In the genomic region with DNA sequence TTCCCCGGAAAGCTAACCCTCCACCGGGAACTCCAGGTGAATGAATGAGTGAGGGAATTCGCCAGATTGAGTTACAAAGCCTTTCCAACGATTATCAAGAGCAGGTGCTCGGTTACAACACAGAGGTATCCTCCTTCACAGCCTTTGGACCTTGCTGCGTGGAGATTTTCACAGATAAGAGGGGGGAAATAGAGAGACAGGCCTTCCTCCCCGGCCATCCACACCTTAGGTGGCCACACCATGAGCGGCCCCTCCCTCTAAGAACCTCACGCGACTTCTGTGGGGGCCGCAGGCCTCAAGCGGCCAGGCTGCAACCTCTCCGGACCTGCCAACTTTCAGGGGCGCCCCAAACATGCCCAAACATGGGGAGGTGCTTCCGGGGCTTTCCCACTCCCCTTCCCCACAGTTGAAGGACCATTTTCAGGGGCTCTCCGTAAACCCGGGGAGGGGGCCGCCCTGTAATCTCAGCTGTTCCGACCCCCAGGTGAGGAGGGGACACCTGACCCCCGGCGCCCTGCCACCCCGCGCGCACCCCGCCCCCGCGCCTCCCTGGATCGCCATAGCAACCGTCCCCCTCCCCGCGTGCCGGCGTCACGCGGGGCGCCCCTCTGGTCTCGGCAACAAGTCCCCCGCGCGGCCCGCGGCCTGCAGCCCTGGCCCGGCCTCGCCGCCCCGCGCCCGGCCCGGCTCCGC, we compare ENCODE assay signal across 8 cellular contexts. TPM values are rescaled to one million over a fixed set of nuclear protein-coding genes. Genes with fewer than 3 reads are reported as not detected.
DNase-seq lines count a peak whose midpoint lies in the region; ATAC-seq and TF ChIP-seq lines count a peak whose summit lies in the region.

No MANE protein-coding gene starts in this region.

- H3K27ac ChIP-seq in PC-9 (peak overlapping the region; percentile 75), liver (ENCODE audit: low read depth in 1 of 2, low read length in 2 of 2) (peak overlapping the region; percentile 52 to 74)

- H3K27me3 ChIP-seq in PC-9 (ENCODE audit: insufficient read depth, low read depth): no peaks in the 10 kb centered on the region
- no peaks in the 10 kb centered on the region for H3K27me3 ChIP-seq in liver (ENCODE audit: control insufficient read depth in 4 of 4, insufficient read depth in 4 of 4, low read length in 3 of 4)

- H3K4me3 Mint-ChIP-seq in brain: peak overlapping the region; percentile 82 to 97 (median 86)
- H3K4me3 Mint-ChIP-seq in stimulated activated effector memory CD8-positive, alpha-beta T cell treated with anti-CD3 and anti-CD28 coated beads, Interleukin-12 subunit alpha, Interleukin-12 subunit beta, amount 100 ng/mL, for 72 hours: peak overlapping the region; percentile 83

- TF ChIP-seq CTCF in PC-9 (conservative IDR thresholded peaks at IDR 0.05) (no peak), brain (conservative IDR thresholded peaks at IDR 0.05) (no peak), liver (IDR thresholded peaks at IDR 0.05; ENCODE audit: low read depth, low read length, missing input control) (no peak)

- H3K36me3 Mint-ChIP-seq in brain: peaks cover 9% of the 10 kb centered on the region
- peaks cover 6% of the 10 kb centered on the region for H3K36me3 Mint-ChIP-seq in stimulated activated effector memory CD8-positive, alpha-beta T cell treated with anti-CD3 and anti-CD28 coated beads, Interleukin-12 subunit alpha, Interleukin-12 subunit beta, amount 100 ng/mL, for 72 hours

- peak overlapping the region; percentile 97 for H3K4me2 ChIP-seq in PC-9

- POLR2A ChIA-PET in PC-9 (lab: Charles Lee; ENCODE audit: unreplicated experiment): no interaction called here

- peaks cover 50% of the 10 kb centered on the region for H3K79me2 ChIP-seq in PC-9 (ENCODE audit: low read depth)

- no peak for ATAC-seq in activated CD4-positive, CD25-positive, alpha-beta regulatory T cell treated with anti-CD3 and anti-CD28 coated beads, Interleukin-2, amount 50 U/mL, for 24 hours
- ATAC-seq in HG02759 (IDR thresholded peaks at IDR 0.05; ENCODE audit: unreplicated experiment): peak; percentile 21
- peak; percentile 6 for ATAC-seq in stimulated activated effector memory CD8-positive, alpha-beta T cell treated with anti-CD3 and anti-CD28 coated beads, Interleukin-12 subunit alpha, Interleukin-12 subunit beta, amount 100 ng/mL, for 72 hours

- peaks cover 4 to 14% (median 10%) of the 10 kb centered on the region in 5 experiments for H3K9me3 Mint-ChIP-seq in brain
- no peaks in the 10 kb centered on the region for H3K9me3 Mint-ChIP-seq in stimulated activated effector memory CD8-positive, alpha-beta T cell treated with anti-CD3 and anti-CD28 coated beads, Interleukin-12 subunit alpha, Interleukin-12 subunit beta, amount 100 ng/mL, for 72 hours

- H3K4me1 ChIP-seq in PC-9 (replicated peaks; ENCODE audit: insufficient read depth) (peaks cover 64% of the 10 kb centered on the region), liver (ENCODE audit: control insufficient read depth in 4 of 4, insufficient read depth in 4 of 4, low read length in 3 of 4) (peaks cover 10 to 42% (median 28%) of the 10 kb centered on the region in 4 donors)

- CTCF ChIA-PET in PC-9 (lab: Charles Lee): no interaction called here

- H3K4me3 ChIP-seq in PC-9 (peak overlapping the region; percentile 85), liver (ENCODE audit: low read depth in 1 of 3, low read length in 3 of 3) (peak overlapping the region; percentile 72 to 94 (median 80))

- H3K36me3 ChIP-seq in PC-9 (ENCODE audit: low read depth): no peaks in the 10 kb centered on the region
- H3K36me3 ChIP-seq in liver (ENCODE audit: control insufficient read depth in 4 of 4, insufficient read depth in 3 of 4, low read depth in 1 of 4, low read length in 3 of 4): no peaks in the 10 kb centered on the region

- no TSS peak for BruUV-seq in PC-9 (replicated peaks; lab: Mats Ljungman, UMichigan)

- H3K9me3 ChIP-seq in PC-9 (ENCODE audit: insufficient read depth, low read depth): no peaks in the 10 kb centered on the region
- no peaks in the 10 kb centered on the region for H3K9me3 ChIP-seq in liver (ENCODE audit: control insufficient read depth in 4 of 4, low read length in 3 of 4)

- peak; percentile 54 for DNase-seq in activated CD4-positive, CD25-positive, alpha-beta regulatory T cell treated with anti-CD3 and anti-CD28 coated beads, Interleukin-2, amount 50 U/mL, for 72 hours
- DNase-seq in PC-9: peak in 1 of 2 experiments; percentile 17
- peak; percentile 3 to 66 for DNase-seq in stimulated activated effector memory CD8-positive, alpha-beta T cell treated with anti-CD3 and anti-CD28 coated beads, Interleukin-12 subunit alpha, Interleukin-12 subunit beta, amount 100 ng/mL, for 72 hours (ENCODE audit: low spot score in 2 of 2)
- no peak for DNase-seq in A172 (ENCODE audit: low spot score)

- 1% methylated on average over 50 of the region's 50 CpGs for WGBS in liver

- H3K9me2 ChIP-seq in PC-9 (ENCODE audit: insufficient read depth): no peaks in the 10 kb centered on the region

- peak overlapping the region; percentile 69; the same call in 1 of the 2 replicates for H2AFZ ChIP-seq in PC-9

- TF ChIP-seq RAD21 in liver (IDR thresholded peaks at IDR 0.05): no peak

- peaks cover 34% of the 10 kb centered on the region for H3K4me1 Mint-ChIP-seq in brain
- H3K4me1 Mint-ChIP-seq in stimulated activated effector memory CD8-positive, alpha-beta T cell treated with anti-CD3 and anti-CD28 coated beads, Interleukin-12 subunit alpha, Interleukin-12 subunit beta, amount 100 ng/mL, for 72 hours: peaks cover 37% of the 10 kb centered on the region

- H4K20me1 ChIP-seq in PC-9 (ENCODE audit: insufficient read depth): no peaks in the 10 kb centered on the region

- H3K9ac ChIP-seq in liver (ENCODE audit: low read depth in 1 of 2, low read length in 2 of 2): peak overlapping the region; percentile 4 to 60

- intact Hi-C loops in PC-9 (cut with micrococcal nuclease; ENCODE audit: unreplicated experiment): loop anchor here (5.0 kb wide), 2 partner anchors 242 to 463 kb away; no protein-coding TSS in a partner anchor

- peaks cover 54% of the 10 kb centered on the region for H3F3A ChIP-seq in PC-9 (ENCODE audit: insufficient read depth, low read depth)

- H3K27me3 Mint-ChIP-seq in brain: peaks cover 13% of the 10 kb centered on the region

- H3K27ac Mint-ChIP-seq in brain: peak overlapping the region; percentile 70 to 90 (median 88)
- peak overlapping the region; percentile 88 for H3K27ac Mint-ChIP-seq in stimulated activated effector memory CD8-positive, alpha-beta T cell treated with anti-CD3 and anti-CD28 coated beads, Interleukin-12 subunit alpha, Interleukin-12 subunit beta, amount 100 ng/mL, for 72 hours

TF ChIP-seq in liver, 16 proteins besides CTCF, POLR2A, EP300 and RAD21 (continues in another document):
- TF ChIP-seq, protein P1, sequence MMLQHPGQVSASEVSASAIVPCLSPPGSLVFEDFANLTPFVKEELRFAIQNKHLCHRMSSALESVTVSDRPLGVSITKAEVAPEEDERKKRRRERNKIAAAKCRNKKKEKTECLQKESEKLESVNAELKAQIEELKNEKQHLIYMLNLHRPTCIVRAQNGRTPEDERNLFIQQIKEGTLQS (IDR thresholded peaks at IDR 0.05): no peak
- TF ChIP-seq, protein P2, sequence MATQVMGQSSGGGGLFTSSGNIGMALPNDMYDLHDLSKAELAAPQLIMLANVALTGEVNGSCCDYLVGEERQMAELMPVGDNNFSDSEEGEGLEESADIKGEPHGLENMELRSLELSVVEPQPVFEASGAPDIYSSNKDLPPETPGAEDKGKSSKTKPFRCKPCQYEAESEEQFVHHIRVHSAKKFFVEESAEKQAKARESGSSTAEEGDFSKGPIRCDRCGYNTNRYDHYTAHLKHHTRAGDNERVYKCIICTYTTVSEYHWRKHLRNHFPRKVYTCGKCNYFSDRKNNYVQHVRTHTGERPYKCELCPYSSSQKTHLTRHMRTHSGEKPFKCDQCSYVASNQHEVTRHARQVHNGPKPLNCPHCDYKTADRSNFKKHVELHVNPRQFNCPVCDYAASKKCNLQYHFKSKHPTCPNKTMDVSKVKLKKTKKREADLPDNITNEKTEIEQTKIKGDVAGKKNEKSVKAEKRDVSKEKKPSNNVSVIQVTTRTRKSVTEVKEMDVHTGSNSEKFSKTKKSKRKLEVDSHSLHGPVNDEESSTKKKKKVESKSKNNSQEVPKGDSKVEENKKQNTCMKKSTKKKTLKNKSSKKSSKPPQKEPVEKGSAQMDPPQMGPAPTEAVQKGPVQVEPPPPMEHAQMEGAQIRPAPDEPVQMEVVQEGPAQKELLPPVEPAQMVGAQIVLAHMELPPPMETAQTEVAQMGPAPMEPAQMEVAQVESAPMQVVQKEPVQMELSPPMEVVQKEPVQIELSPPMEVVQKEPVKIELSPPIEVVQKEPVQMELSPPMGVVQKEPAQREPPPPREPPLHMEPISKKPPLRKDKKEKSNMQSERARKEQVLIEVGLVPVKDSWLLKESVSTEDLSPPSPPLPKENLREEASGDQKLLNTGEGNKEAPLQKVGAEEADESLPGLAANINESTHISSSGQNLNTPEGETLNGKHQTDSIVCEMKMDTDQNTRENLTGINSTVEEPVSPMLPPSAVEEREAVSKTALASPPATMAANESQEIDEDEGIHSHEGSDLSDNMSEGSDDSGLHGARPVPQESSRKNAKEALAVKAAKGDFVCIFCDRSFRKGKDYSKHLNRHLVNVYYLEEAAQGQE (IDR thresholded peaks at IDR 0.05): peak; percentile 51
- no peak for TF ChIP-seq NR2F2 (IDR thresholded peaks at IDR 0.05)
- peak; percentile 74 to 77 for TF ChIP-seq HNF4A (conservative IDR thresholded peaks at IDR 0.05)
- TF ChIP-seq HNF4G (IDR thresholded peaks at IDR 0.05): peak; percentile 41
- no peak for TF ChIP-seq TAF1 (conservative IDR thresholded peaks at IDR 0.05)
- peak; percentile 39 for TF ChIP-seq YY1 (IDR thresholded peaks at IDR 0.05)
- TF ChIP-seq EGR1 (IDR thresholded peaks at IDR 0.05; ENCODE audit: low read depth in 2 of 2): no peak
- TF ChIP-seq FOXA2 (IDR thresholded peaks at IDR 0.05): no peak
- TF ChIP-seq GABPA (IDR thresholded peaks at IDR 0.05 in 1 of 2, conservative IDR thresholded peaks at IDR 0.05 in 1 of 2): no peak
- TF ChIP-seq JUND (IDR thresholded peaks at IDR 0.05): no peak
- peak in 1 of 2 donors; percentile 9 for TF ChIP-seq RXRA (IDR thresholded peaks at IDR 0.05)

RNA-seq across cellular contexts. Expression of gene DENND1A, which starts 0.6 kb away (rescaled TPM):
- total RNA-seq in PC-9 (2021): 26.8 and 37.7 TPM in 2 replicates
- 45.3 TPM for polyA plus RNA-seq in brain (ENCODE audit: insufficient read depth, low read depth, low replicate concordance)
- total RNA-seq in liver: 10 to 100 TPM; 17.7 to 22.0 TPM
- 10 to 100 TPM in 1 of 2 donors, 1 to 10 TPM in 1; 7.9 to 10.1 TPM for polyA plus RNA-seq in liver
- total RNA-seq in A172 (2014; rRNA removed; shearing (Covaris generic)): 25.8 and 30.8 TPM in 2 replicates

Comparison
In these comparisons a context has a peak if more than half of its experiments do, and no peak if none do; other contexts are left out.
1. ATAC-seq: peak in HG02759 (single experiment) and stimulated activated effector memory CD8-positive, alpha-beta T cell treated with anti-CD3 and anti-CD28 coated beads, Interleukin-12 subunit alpha, Interleukin-12 subunit beta, amount 100 ng/mL, for 72 hours (single experiment); none in activated CD4-positive, CD25-positive, alpha-beta regulatory T cell treated with anti-CD3 and anti-CD28 coated beads, Interleukin-2, amount 50 U/mL, for 24 hours (0 of 2).